In genomic region chr17:21375162-21375560, GRCh38 we compare ENCODE assay signal across 1 cellular context.
TF ChIP-seq lines count a peak whose summit lies in the region.

No MANE protein-coding gene starts in this region.

TF ChIP-seq in GM23338, 12 proteins besides CTCF, POLR2A, EP300 and RAD21 (continued from another document):
- TF ChIP-seq ZNF462 (CRISPR knock-in tag; IDR thresholded peaks at IDR 0.05): no peak
